8 cellular contexts compared by ENCODE assay signal in genomic region chr7:129055294-129055816, GRCh38. TPM values are rescaled to one million over a fixed set of nuclear protein-coding genes. Genes with fewer than 3 reads are reported as not detected.
DNase-seq lines count a peak whose midpoint lies in the region; ATAC-seq and TF ChIP-seq lines count a peak whose summit lies in the region.

No MANE protein-coding gene starts in this region.

- H3K4me1 Mint-ChIP-seq in activated naive CD8-positive, alpha-beta T cell (ENCODE audit: low read depth) = peaks cover 35% of the 10 kb centered on the region

- peaks cover 28 to 46% (median 34%) of the 10 kb centered on the region in 4 donors for H3K4me1 ChIP-seq in stomach

- peak overlapping the region; percentile 89 for H3K4me3 ChIP-seq in iPS-11a (ENCODE audit: low read depth, low read length)
- H3K4me3 ChIP-seq in stomach = peak overlapping the region; percentile 75 to 93 (median 89)

- 8 to 12% (median 9%) methylated on average over 9 of the region's 9 CpGs for WGBS in stomach, 5 donors

- H3K27me3 ChIP-seq in stomach = no peaks in the 10 kb centered on the region

- peak overlapping the region; percentile 100 for H3K27ac Mint-ChIP-seq in activated naive CD8-positive, alpha-beta T cell

- TF ChIP-seq EP300 in stomach (IDR thresholded peaks at IDR 0.05) = no peak

- ATAC-seq in GM19043 (IDR thresholded peaks at IDR 0.05; ENCODE audit: low read depth, unreplicated experiment) = peak; percentile 29
- ATAC-seq in HG03064 (IDR thresholded peaks at IDR 0.05; ENCODE audit: low read depth, unreplicated experiment) = peak; percentile 23

- no peak for TF ChIP-seq CTCF in stomach (IDR thresholded peaks at IDR 0.05)

- no peak for TF ChIP-seq POLR2A in stomach (IDR thresholded peaks at IDR 0.05)

- H3K9me3 Mint-ChIP-seq in activated naive CD8-positive, alpha-beta T cell (ENCODE audit: low read depth) = no peaks in the 10 kb centered on the region

- peak overlapping the region; percentile 99 for H3K4me3 Mint-ChIP-seq in activated naive CD8-positive, alpha-beta T cell

- intact Hi-C loops in stomach (cut with DNase I; ENCODE audit: low total_unique reads) = no loop called here

- H3K27ac ChIP-seq in stomach = peak overlapping the region; percentile 93 to 97 (median 96)

- no peaks in the 10 kb centered on the region for H3K27me3 Mint-ChIP-seq in activated naive CD8-positive, alpha-beta T cell

- DNase-seq in stomach = no peak
- DNase-seq in MV-4-11 (lab: John Stamatoyannopoulos, UW) = no peak
- DNase-seq in iPS-NIHi7 (ENCODE audit: extremely low spot score) = no peak
- DNase-seq in NCI-H526 treated with DMSO at 0.1 percent for 48 hours (lab: John Stamatoyannopoulos, UW) = no peak

- no peaks in the 10 kb centered on the region for H3K9me3 ChIP-seq in stomach

- H3K36me3 ChIP-seq in stomach = peaks cover 0 to 6% (median 0%) of the 10 kb centered on the region in 4 donors

- peaks cover 3% of the 10 kb centered on the region for H3K36me3 Mint-ChIP-seq in activated naive CD8-positive, alpha-beta T cell

RNA-seq across cellular contexts. Expression of gene TNPO3, which starts 0.4 kb away (rescaled TPM):
- 10 to 100 TPM; 10.7 to 63.8 (median 25.2) TPM for total RNA-seq in stomach
- 10 to 100 TPM; 11.7 to 18.8 (median 13.3) TPM for polyA plus RNA-seq in stomach
